ENCODE assay signal across 8 cellular contexts in genomic region chr18:26547302-26548143, GRCh38. TPM values are rescaled to one million over a fixed set of nuclear protein-coding genes. Genes with fewer than 3 reads are reported as not detected.
DNase-seq lines count a peak whose midpoint lies in the region; ATAC-seq and TF ChIP-seq lines count a peak whose summit lies in the region.

No MANE protein-coding gene starts in this region.

- CTCF ChIA-PET in AG04449 (lab: Yijun Ruan, JAX) = interaction anchor here (0.7 to 4.2 kb wide), 28 partner anchors 8 to 229 kb away, joined by 3 to 40 read pairs (median 4); no protein-coding TSS in a partner anchor

- H3K4me3 ChIP-seq in AG04449 (ENCODE audit: low read depth, low read length) (peak overlapping the region; percentile 78), dorsolateral prefrontal cortex (peak overlapping the region; percentile 45 to 88 (median 73)), lower leg skin (ENCODE audit: low read depth, poor library complexity, severe bottlenecking) (peak overlapping the region; percentile 88)

- intact Hi-C loops in dorsolateral prefrontal cortex (cut with DNase I) (loop anchor here (2.0 to 5.0 kb wide), 4 partner anchors 89 to 140 kb away; no protein-coding TSS in a partner anchor), lower leg skin (cut with DNase I; ENCODE audit: low total_unique reads) (no loop called here)

- DNase-seq in AG04449 (ENCODE audit: low read depth, low spot score) (no peak), GM19238 (ENCODE audit: insufficient read length, low spot score) (peak; percentile 84), dorsolateral prefrontal cortex (peak; percentile 57 to 85 (median 73)), lower leg skin (ENCODE audit: low spot score in 2 of 2) (peak; percentile 55 to 90), ACHN (no peak)
- DNase-seq in activated CD4-positive, alpha-beta T cell treated with anti-CD3 and anti-CD28 coated beads for 4 hours = peak; percentile 37 to 40
- DNase-seq in stimulated activated CD4-positive, alpha-beta T cell treated with anti-CD3 and anti-CD28 coated beads, Interleukin-4, amount 100 ng/mL, for 48 hours (ENCODE audit: low read depth in 2 of 2) = peak; percentile 27 to 44

- no peak for TF ChIP-seq POLR2A in lower leg skin (IDR thresholded peaks at IDR 0.05)

- H3K27me3 ChIP-seq in dorsolateral prefrontal cortex = no peaks in the 10 kb centered on the region

- TF ChIP-seq CTCF in AG04449 (IDR thresholded peaks at IDR 0.05; ENCODE audit: insufficient read depth, low read length, missing control alignments) = peak; percentile 79
- peak in 54 of 56 donors; percentile 29 to 70 (median 53) for TF ChIP-seq CTCF in dorsolateral prefrontal cortex (IDR thresholded peaks at IDR 0.05 in 54 of 56, conservative IDR thresholded peaks at IDR 0.05 in 2 of 56; ENCODE audit: low read depth in 1 of 56, partially characterized antibody in 56 of 56)
- no peak for TF ChIP-seq CTCF in lower leg skin (IDR thresholded peaks at IDR 0.05)

- H3K27ac ChIP-seq in dorsolateral prefrontal cortex = peak overlapping the region in 58 of 59 donors; percentile 20 to 91 (median 81)

- peak; percentile 64 for ATAC-seq in HG03378 (IDR thresholded peaks at IDR 0.05; ENCODE audit: unreplicated experiment)

- POLR2A ChIA-PET in AG04449 (lab: Yijun Ruan, JAX) = no interaction called here

- WGBS in lower leg skin, 2 donors = 23 to 29% methylated on average over 65 to 78 of the region's 96 CpGs

- in situ Hi-C loops in ACHN (cut with HindIII; ENCODE audit: low pct_ligation_motif_present, low pct_unique_long_range_greater_than_20kb, low sequenced_read_pairs) = no loop called here

RNA-seq across cellular contexts. Expression of gene KCTD1, which starts 0.8 kb away (rescaled TPM):
- total RNA-seq in dorsolateral prefrontal cortex (100 to 1,000 TPM in 39 of 120 experiments, 10 to 100 TPM in 81; 40.5 to 147 (median 89.3) TPM), lower leg skin (10 to 100 TPM; 25.3 to 62.0 (median 51.3) TPM)

Comparison
In these comparisons a context has a peak if more than half of its experiments do, and no peak if none do; other contexts are left out.
1. DNase-seq: peak in GM19238 (single experiment), activated CD4-positive, alpha-beta T cell treated with anti-CD3 and anti-CD28 coated beads for 4 hours (2 of 2), dorsolateral prefrontal cortex (10 of 10), lower leg skin (2 of 2) and stimulated activated CD4-positive, alpha-beta T cell treated with anti-CD3 and anti-CD28 coated beads, Interleukin-4, amount 100 ng/mL, for 48 hours (2 of 2); none in AG04449 (single experiment) and ACHN (single experiment).
2. CTCF ChIP-seq: peak in AG04449 (single experiment) and dorsolateral prefrontal cortex (54 of 56); none in lower leg skin (0 of 3).
3. Peak in every context shown above with its lines, with median percentiles within 50 percentile points of each other: H3K4me3 ChIP-seq.